ENCODE assay signal across 6 cellular contexts in genomic region chr4:113874480-113874879, GRCh38.
"Had no signal": no experiment of that assay in that cellular context is flagged by ENCODE, and none has a peak within 500 bp of the region (broad histone marks: within the 10 kb centered on the region; RNA-seq: fewer than 3 reads in every experiment).

No MANE protein-coding gene starts in this region.

- FAIRE-seq: HepG2, HTR-8/SVneo, K562 had no signal

- DNase-seq: IMR-90, KBM-7 had no signal

- H3K27ac ChIP-seq: HL-60 had no signal

- H3K4me3 ChIP-seq: K562 had no signal

- ATAC-seq: HepG2, K562 had no signal
